Comparison of ENCODE assay signal across 11 cellular contexts in the genomic region with DNA sequence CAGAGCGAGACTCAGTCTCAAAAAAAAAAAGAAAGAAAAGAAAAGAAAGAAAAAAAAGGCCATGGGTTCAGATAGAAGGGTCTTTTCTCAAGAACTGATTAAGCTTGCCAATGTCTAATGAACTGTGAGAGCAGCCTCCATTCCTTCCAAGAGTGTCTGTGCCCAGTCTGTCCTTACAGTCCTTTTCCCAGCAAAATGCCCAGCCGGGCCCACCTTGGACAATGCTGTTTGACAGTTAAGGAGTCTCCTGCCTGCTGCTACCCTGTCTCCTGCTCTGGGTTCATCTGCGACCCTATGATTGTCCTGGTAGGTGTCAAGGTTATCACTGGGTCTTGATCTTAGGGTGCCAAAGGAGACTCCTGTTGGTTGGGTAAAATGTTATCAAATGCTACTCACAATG. TPM values are rescaled to one million over a fixed set of nuclear protein-coding genes. Genes with fewer than 3 reads are reported as not detected.
DNase-seq lines count a peak whose midpoint lies in the region; ATAC-seq, FAIRE-seq and TF ChIP-seq lines count a peak whose summit lies in the region.
"Had no signal": no experiment of that assay in that cellular context is flagged by ENCODE, and none has a peak within 500 bp of the region (broad histone marks: within the 10 kb centered on the region; RNA-seq: fewer than 3 reads in every experiment).

No MANE protein-coding gene starts in this region.

- H3K27ac ChIP-seq in kidney (ENCODE audit: low read depth in 2 of 2, low read length in 2 of 2) (no peak overlapping the region), upper lobe of right lung (peak overlapping the region; percentile 26)

- H3K27me3 Mint-ChIP-seq in activated naive CD4-positive, alpha-beta T cell treated with anti-CD3 and anti-CD28 coated beads, Interleukin-2, amount 10 ng/mL, durations not matched to agents 7 days and 5 days: no peaks in the 10 kb centered on the region
- H3K27me3 Mint-ChIP-seq in activated B cell treated with CpG ODN at 0.5 μM for 24 hours: no peaks in the 10 kb centered on the region
- peaks cover 1% of the 10 kb centered on the region for H3K27me3 Mint-ChIP-seq in endothelial cell (ENCODE audit: unreplicated experiment)

- H3K9me3 Mint-ChIP-seq in activated naive CD4-positive, alpha-beta T cell treated with anti-CD3 and anti-CD28 coated beads, Interleukin-2, amount 10 ng/mL, durations not matched to agents 7 days and 5 days: peaks cover 7% of the 10 kb centered on the region
- no peaks in the 10 kb centered on the region for H3K9me3 Mint-ChIP-seq in activated B cell treated with CpG ODN at 0.5 μM for 24 hours
- no peaks in the 10 kb centered on the region for H3K9me3 Mint-ChIP-seq in endothelial cell (ENCODE audit: unreplicated experiment)

- H3K4me3 ChIP-seq in kidney (ENCODE audit: low read length in 2 of 2): no peak overlapping the region
- no peak overlapping the region for H3K4me3 ChIP-seq in upper lobe of right lung

- H3K27ac Mint-ChIP-seq in activated naive CD4-positive, alpha-beta T cell treated with anti-CD3 and anti-CD28 coated beads, Interleukin-2, amount 10 ng/mL, durations not matched to agents 7 days and 5 days: peak overlapping the region; percentile 43
- H3K27ac Mint-ChIP-seq in activated B cell treated with CpG ODN at 0.5 μM for 24 hours (peak overlapping the region; percentile 91), endothelial cell (ENCODE audit: unreplicated experiment) (no peak overlapping the region)

- no peaks in the 10 kb centered on the region for H3K9me3 ChIP-seq in kidney (ENCODE audit: control insufficient read depth in 1 of 2, low read length in 2 of 2)
- no peaks in the 10 kb centered on the region for H3K9me3 ChIP-seq in upper lobe of right lung

- no peaks in the 10 kb centered on the region for H3K36me3 ChIP-seq in kidney (ENCODE audit: control insufficient read depth in 1 of 2, insufficient read depth in 2 of 2, low read length in 2 of 2)
- no peaks in the 10 kb centered on the region for H3K36me3 ChIP-seq in upper lobe of right lung

- CTCF ChIA-PET in activated naive CD4-positive, alpha-beta T cell treated with anti-CD3 and anti-CD28 coated beads, Interleukin-2, amount 10 ng/mL, durations not matched to agents 7 days and 5 days (lab: Charles Lee): interaction anchor here (1.6 to 5.3 kb wide), 3 partner anchors 17 to 33 kb away, joined by 5 to 30 read pairs (median 5); no protein-coding TSS in a partner anchor
- CTCF ChIA-PET in activated B cell treated with CpG ODN at 0.5 μM for 24 hours (lab: Charles Lee): interaction anchor here (2.1 to 2.4 kb wide), 3 partner anchors 15 to 53 kb away, joined by 6 to 10 read pairs (median 7); no protein-coding TSS in a partner anchor

- peaks cover 65% of the 10 kb centered on the region for H3K4me1 Mint-ChIP-seq in activated naive CD4-positive, alpha-beta T cell treated with anti-CD3 and anti-CD28 coated beads, Interleukin-2, amount 10 ng/mL, durations not matched to agents 7 days and 5 days
- H3K4me1 Mint-ChIP-seq in activated B cell treated with CpG ODN at 0.5 μM for 24 hours (peaks cover 85% of the 10 kb centered on the region), endothelial cell (ENCODE audit: unreplicated experiment) (peaks cover 14% of the 10 kb centered on the region)

- intact Hi-C loops in activated B cell treated with CpG ODN at 0.5 μM for 24 hours (cut with micrococcal nuclease) (loop anchor here (1.0 to 5.0 kb wide), 7 partner anchors 8 to 338 kb away; a partner anchor contains a TSS), kidney (cut with DNase I) (no loop called here), upper lobe of right lung (cut with DNase I) (no loop called here)

- peaks cover 43% of the 10 kb centered on the region for H3K36me3 Mint-ChIP-seq in activated naive CD4-positive, alpha-beta T cell treated with anti-CD3 and anti-CD28 coated beads, Interleukin-2, amount 10 ng/mL, durations not matched to agents 7 days and 5 days
- peaks cover 33% of the 10 kb centered on the region for H3K36me3 Mint-ChIP-seq in activated B cell treated with CpG ODN at 0.5 μM for 24 hours (ENCODE audit: low read depth)
- no peaks in the 10 kb centered on the region for H3K36me3 Mint-ChIP-seq in endothelial cell (ENCODE audit: low read depth, unreplicated experiment)

- TF ChIP-seq CTCF in activated B cell treated with CpG ODN at 0.5 μM for 24 hours (IDR thresholded peaks at IDR 0.05) (no peak), kidney (IDR thresholded peaks at IDR 0.05; ENCODE audit: borderline replicate concordance, extremely low read depth, insufficient read depth) (no peak), upper lobe of right lung (IDR thresholded peaks at IDR 0.05) (no peak), endothelial cell (IDR thresholded peaks at IDR 0.05; ENCODE audit: unreplicated experiment) (no peak)

- DNase-seq in activated naive CD4-positive, alpha-beta T cell treated with anti-CD3 and anti-CD28 coated beads, Interleukin-2, amount 10 ng/mL, durations not matched to agents 7 days and 5 days: peak; percentile 11
- DNase-seq in activated naive CD4-positive, alpha-beta T cell (lab: John Stamatoyannopoulos, UW): no peak
- DNase-seq in activated B cell treated with CpG ODN at 0.5 μM for 24 hours (no peak), kidney (peak; percentile 31), upper lobe of right lung (no peak), endothelial cell (ENCODE audit: low spot score) (no peak), T1000 (lab: John Stamatoyannopoulos, UW) (no peak)
- no peak for DNase-seq in effector CD4-positive, alpha-beta T cell
- DNase-seq: foreskin melanocyte, NCI-H187 had no signal

- H3K4me1 ChIP-seq in kidney (ENCODE audit: control insufficient read depth in 1 of 2, insufficient read depth in 1 of 2, low read depth in 1 of 2, low read length in 2 of 2) (peaks cover 6 to 13% of the 10 kb centered on the region in 2 donors), upper lobe of right lung (peaks cover 26% of the 10 kb centered on the region)

- POLR2A ChIA-PET in activated B cell treated with CpG ODN at 0.5 μM for 24 hours (lab: Charles Lee): interaction anchor here (1.8 to 5.3 kb wide), 8 partner anchors 8 to 39 kb away, joined by 4 to 113 read pairs (median 12); a partner anchor contains a TSS

- ATAC-seq in activated B cell treated with CpG ODN at 0.5 μM for 24 hours (ENCODE audit: low read depth): peak; percentile 2
- ATAC-seq in upper lobe of right lung: no peak

- FAIRE-seq in kidney (lab: Jason Lieb, UNC): no peak
- FAIRE-seq: TTC549 had no signal

- H3K4me3 Mint-ChIP-seq in activated naive CD4-positive, alpha-beta T cell treated with anti-CD3 and anti-CD28 coated beads, Interleukin-2, amount 10 ng/mL, durations not matched to agents 7 days and 5 days: no peak overlapping the region
- H3K4me3 Mint-ChIP-seq in activated B cell treated with CpG ODN at 0.5 μM for 24 hours (peak overlapping the region; percentile 62), endothelial cell (ENCODE audit: unreplicated experiment) (no peak overlapping the region)

- no peak overlapping the region for H3K9ac ChIP-seq in kidney (ENCODE audit: low read length in 2 of 2)

- H3K27me3 ChIP-seq in upper lobe of right lung: no peaks in the 10 kb centered on the region

RNA-seq across cellular contexts. Expression of a gene that starts 21.4 kb away (rescaled TPM):
- 95.6 and 104 TPM in 2 replicates for total RNA-seq in activated B cell treated with CpG ODN at 0.5 μM for 24 hours
- 18.5 TPM for total RNA-seq in kidney
- 0.54 TPM for polyA plus RNA-seq in kidney (ENCODE audit: insufficient read depth, low read depth, low replicate concordance)
- 19.3 TPM for total RNA-seq in upper lobe of right lung
- 0.62 TPM for total RNA-seq in endothelial cell (ENCODE audit: unreplicated experiment)

RNA-seq across cellular contexts. Expression of a gene that starts 39.8 kb away (rescaled TPM):
- total RNA-seq in activated B cell treated with CpG ODN at 0.5 μM for 24 hours (20.5 and 22.4 TPM in 2 replicates), kidney (46.7 TPM), upper lobe of right lung (27.2 TPM), endothelial cell (ENCODE audit: unreplicated experiment) (40.3 TPM)
- polyA plus RNA-seq in kidney (ENCODE audit: insufficient read depth, low read depth, low replicate concordance): 124 TPM

Comparison
In these comparisons a context has a peak if more than half of its experiments do, and no peak if none do; other contexts are left out.
1. DNase-seq: peak in activated naive CD4-positive, alpha-beta T cell treated with anti-CD3 and anti-CD28 coated beads, Interleukin-2, amount 10 ng/mL, durations not matched to agents 7 days and 5 days (single experiment) and kidney (single experiment); none in activated naive CD4-positive, alpha-beta T cell (0 of 4), activated B cell treated with CpG ODN at 0.5 μM for 24 hours (single experiment), upper lobe of right lung (single experiment), effector CD4-positive, alpha-beta T cell (single experiment), endothelial cell (single experiment) and T1000 (single experiment).
2. RNA of a gene that starts 21.4 kb away (total RNA-seq): 95.6 to 104 TPM in activated B cell treated with CpG ODN at 0.5 μM for 24 hours, 19.3 TPM in upper lobe of right lung (single experiment) and 18.5 TPM in kidney (single experiment); 0.62 TPM in endothelial cell (single experiment); every median in the first group is over 10 times any median in the second.